16 cellular contexts compared by ENCODE assay signal in genomic region chr12:3113671-3114070, GRCh38.
"Had no signal": no experiment of that assay in that cellular context is flagged by ENCODE, and none has a peak within 500 bp of the region (broad histone marks: within the 10 kb centered on the region; RNA-seq: fewer than 3 reads in every experiment).

No MANE protein-coding gene starts in this region.

- H3K27ac Mint-ChIP-seq: naive B cell had no signal

- H3K9me3 ChIP-seq: heart right ventricle, neutrophil had no signal

- H3K36me3 ChIP-seq: neutrophil had no signal

- H3K4me3 Mint-ChIP-seq: naive B cell, nephron had no signal

- ATAC-seq: heart right ventricle, left ventricle myocardium superior had no signal

- H3K4me3 ChIP-seq: dorsolateral prefrontal cortex, heart right ventricle had no signal

- H3K4me1 Mint-ChIP-seq: naive B cell had no signal

- H3K27me3 ChIP-seq: heart right ventricle had no signal

- DNase-seq: cortex of kidney; dorsolateral prefrontal cortex; effector CD8-positive, alpha-beta T cell; foreskin melanocyte; heart right ventricle; hypothalamus; kidney glomerular epithelial cell; left ventricle myocardium superior; mesendoderm; naive B cell; small intestine; stimulated activated CD4-positive, alpha-beta T cell treated with anti-CD3 and anti-CD28 coated beads, Interleukin-12 subunit alpha, Interleukin-12 subunit beta, amount 100 ng/mL, for 4 hours; stimulated activated naive CD4-positive, alpha-beta T cell treated with Interleukin-2 at 50 U/mL for 16 hours; trophoblast cell had no signal

- H3K9me3 Mint-ChIP-seq: naive B cell, nephron had no signal

- H3K27ac ChIP-seq: dorsolateral prefrontal cortex, heart right ventricle, neutrophil had no signal

- H3K36me3 Mint-ChIP-seq: naive B cell had no signal
